Comparison of ENCODE assay signal across 20 cellular contexts in the genomic region with DNA sequence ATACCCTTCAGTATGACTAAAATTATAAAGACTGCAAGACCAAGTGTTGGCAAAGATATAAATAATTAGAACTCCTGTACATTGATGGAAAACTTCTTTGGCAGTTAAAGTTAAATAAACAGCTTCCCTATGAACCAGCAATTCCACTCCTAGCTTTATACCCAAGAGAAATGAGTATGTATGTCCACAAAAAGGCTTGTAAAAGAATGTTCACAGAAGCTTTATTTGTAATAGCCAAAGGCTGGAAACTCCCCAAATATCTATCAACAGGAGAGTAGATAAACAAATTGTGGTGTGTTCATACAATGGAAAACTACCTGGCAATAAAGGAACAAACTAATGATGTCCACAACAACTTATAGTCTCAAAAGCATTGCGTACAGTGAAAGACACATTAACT.
DNase-seq lines count a peak whose midpoint lies in the region; ATAC-seq, FAIRE-seq and TF ChIP-seq lines count a peak whose summit lies in the region.
"Had no signal": no experiment of that assay in that cellular context is flagged by ENCODE, and none has a peak within 500 bp of the region (broad histone marks: within the 10 kb centered on the region; RNA-seq: fewer than 3 reads in every experiment).

No MANE protein-coding gene starts in this region.

- 0 out of 2 replicates have a peak overlapping the region, but pooled peaks have one; percentile 35 for H3K4me2 ChIP-seq in GM23338
- H3K4me2 ChIP-seq: BLaER1 treated with 17β-estradiol and CSF1 and Interleukin-3, amounts not matched to agents 10 nM and 100 nM; SK-N-SH had no signal

- H3K4me1 Mint-ChIP-seq in GM23338 = peaks cover 29% of the 10 kb centered on the region
- H3K4me1 Mint-ChIP-seq in endothelial cell (ENCODE audit: unreplicated experiment) = peaks cover 26% of the 10 kb centered on the region
- H3K4me1 Mint-ChIP-seq in type B pancreatic cell (ENCODE audit: unreplicated experiment) = no peaks in the 10 kb centered on the region

- H3K27ac ChIP-seq in GM23338 (ENCODE audit: low read depth) = no peak overlapping the region
- H3K27ac ChIP-seq in kidney (ENCODE audit: low read depth in 2 of 2, low read length in 2 of 2) = no peak overlapping the region
- no peak overlapping the region for H3K27ac ChIP-seq in effector memory CD4-positive, alpha-beta T cell (ENCODE audit: insufficient read depth, low read length, poor library complexity, severe bottlenecking)
- H3K27ac ChIP-seq: BLaER1 treated with 17β-estradiol and CSF1 and Interleukin-3, amounts not matched to agents 10 nM and 100 nM had no signal

- FAIRE-seq in kidney (lab: Jason Lieb, UNC) = peak; percentile 8
- FAIRE-seq: G401.6 had no signal

- H3K27me3 Mint-ChIP-seq in GM23338 (ENCODE audit: insufficient read depth, low read depth, poor library complexity) (peaks cover 2% of the 10 kb centered on the region), endothelial cell (ENCODE audit: unreplicated experiment) (peaks cover 2% of the 10 kb centered on the region), type B pancreatic cell (no peaks in the 10 kb centered on the region)

- H3K9me3 Mint-ChIP-seq in GM23338 = no peaks in the 10 kb centered on the region
- H3K9me3 Mint-ChIP-seq in endothelial cell (ENCODE audit: unreplicated experiment) = no peaks in the 10 kb centered on the region
- no peaks in the 10 kb centered on the region for H3K9me3 Mint-ChIP-seq in type B pancreatic cell
- H3K9me3 Mint-ChIP-seq: CD8-positive, alpha-beta T cell had no signal

- H3K4me3 Mint-ChIP-seq in GM23338 = no peak overlapping the region
- no peak overlapping the region for H3K4me3 Mint-ChIP-seq in endothelial cell (ENCODE audit: unreplicated experiment)
- no peak overlapping the region for H3K4me3 Mint-ChIP-seq in type B pancreatic cell
- H3K4me3 Mint-ChIP-seq: CD8-positive, alpha-beta T cell had no signal

- no peak overlapping the region for H2AFZ ChIP-seq in GM23338

- no peaks in the 10 kb centered on the region for H3K27me3 ChIP-seq in GM23338 (ENCODE audit: insufficient read depth)
- no peaks in the 10 kb centered on the region for H3K27me3 ChIP-seq in effector memory CD4-positive, alpha-beta T cell (replicated peaks; ENCODE audit: control insufficient read depth, insufficient read depth, low read length, poor library complexity, severe bottlenecking)

- H3K9me3 ChIP-seq in kidney (ENCODE audit: control insufficient read depth in 1 of 2, low read length in 2 of 2) = no peaks in the 10 kb centered on the region
- no peaks in the 10 kb centered on the region for H3K9me3 ChIP-seq in effector memory CD4-positive, alpha-beta T cell (ENCODE audit: control insufficient read depth, low read length)
- H3K9me3 ChIP-seq: BLaER1 treated with 17β-estradiol and CSF1 and Interleukin-3, amounts not matched to agents 10 nM and 100 nM; SK-N-SH had no signal

- H3K79me2 ChIP-seq in GM23338 (replicated peaks; ENCODE audit: insufficient read depth) = no peaks in the 10 kb centered on the region

- H3K36me3 Mint-ChIP-seq in GM23338 (ENCODE audit: low read depth) (no peaks in the 10 kb centered on the region), endothelial cell (ENCODE audit: low read depth, unreplicated experiment) (no peaks in the 10 kb centered on the region), type B pancreatic cell (no peaks in the 10 kb centered on the region)
- H3K36me3 Mint-ChIP-seq: CD8-positive, alpha-beta T cell had no signal

- no peaks in the 10 kb centered on the region for H3F3A ChIP-seq in GM23338 (replicated peaks; ENCODE audit: low read depth)

- H4K20me1 ChIP-seq in GM23338 (replicated peaks; ENCODE audit: insufficient read depth) = no peaks in the 10 kb centered on the region

- H3K9ac ChIP-seq in kidney (ENCODE audit: low read length in 2 of 2) = no peak overlapping the region
- H3K9ac ChIP-seq: BLaER1 treated with 17β-estradiol and CSF1 and Interleukin-3, amounts not matched to agents 10 nM and 100 nM; SK-N-SH had no signal

- DNase-seq in GM23338 (ENCODE audit: low spot score) (no peak), endothelial cell (ENCODE audit: low spot score) (no peak), kidney (no peak), left ventricle myocardium superior (no peak), type B pancreatic cell (ENCODE audit: extremely low spot score, unreplicated experiment) (no peak)
- DNase-seq in effector memory CD4-positive, alpha-beta T cell = no peak
- DNase-seq: CD8-positive, alpha-beta T cell; NCI-H1105; NCI-H146; NCI-H2029; NCI-H2227 treated with DMSO at 0.1 percent for 48 hours; NCI-H510A treated with DMSO at 0.1 percent for 48 hours; NCI-H748 treated with DMSO at 0.1 percent for 48 hours; NK-92 treated with Interleukin-12 subunit alpha and Interleukin-12 subunit beta, amount 100 ng/mL, for 24 hours; SIG-M5; SK-N-SH had no signal

- H3K36me3 ChIP-seq in GM23338 (ENCODE audit: insufficient read depth) (no peaks in the 10 kb centered on the region), kidney (ENCODE audit: control insufficient read depth in 1 of 2, insufficient read depth in 2 of 2, low read length in 2 of 2) (no peaks in the 10 kb centered on the region)
- no peaks in the 10 kb centered on the region for H3K36me3 ChIP-seq in effector memory CD4-positive, alpha-beta T cell (ENCODE audit: control insufficient read depth, insufficient read depth, low read length)
- H3K36me3 ChIP-seq: BLaER1 treated with 17β-estradiol and CSF1 and Interleukin-3, amounts not matched to agents 10 nM and 100 nM had no signal

- intact Hi-C loops in kidney (cut with DNase I) (no loop called here), left ventricle myocardium superior (cut with micrococcal nuclease) (no loop called here)

- ATAC-seq in GM23338 (no peak), left ventricle myocardium superior (no peak), GM21447 (IDR thresholded peaks at IDR 0.05; ENCODE audit: unreplicated experiment) (no peak)
- ATAC-seq: CD8-positive, alpha-beta T cell; Panc1 had no signal

- H3K4me3 ChIP-seq in GM23338 (no peak overlapping the region), kidney (ENCODE audit: low read length in 2 of 2) (no peak overlapping the region)
- no peak overlapping the region for H3K4me3 ChIP-seq in effector memory CD4-positive, alpha-beta T cell (ENCODE audit: insufficient read depth, low read depth, low read length, poor library complexity, severe bottlenecking)
- H3K4me3 ChIP-seq: BLaER1 treated with 17β-estradiol and CSF1 and Interleukin-3, amounts not matched to agents 10 nM and 100 nM had no signal

- H3K9me2 ChIP-seq in GM23338 (ENCODE audit: insufficient read depth) = no peaks in the 10 kb centered on the region
- H3K9me2 ChIP-seq: SK-N-SH had no signal

- no peak for TF ChIP-seq CTCF in GM23338 (conservative IDR thresholded peaks at IDR 0.05; ENCODE audit: low read depth in 2 of 2)
- no peak for TF ChIP-seq CTCF in endothelial cell (IDR thresholded peaks at IDR 0.05; ENCODE audit: unreplicated experiment)
- no peak for TF ChIP-seq CTCF in kidney (IDR thresholded peaks at IDR 0.05; ENCODE audit: borderline replicate concordance, extremely low read depth, insufficient read depth)
- TF ChIP-seq CTCF in type B pancreatic cell (conservative IDR thresholded peaks at IDR 0.05) = no peak

- H3K4me1 ChIP-seq in GM23338 (ENCODE audit: insufficient read depth) = peaks cover 15% of the 10 kb centered on the region; the same call in 1 of the 2 replicates
- no peaks in the 10 kb centered on the region for H3K4me1 ChIP-seq in kidney (ENCODE audit: control insufficient read depth in 1 of 2, insufficient read depth in 1 of 2, low read depth in 1 of 2, low read length in 2 of 2)
- no peaks in the 10 kb centered on the region for H3K4me1 ChIP-seq in effector memory CD4-positive, alpha-beta T cell (ENCODE audit: control insufficient read depth, insufficient read depth, low read length, poor library complexity, severe bottlenecking)
- H3K4me1 ChIP-seq: BLaER1 treated with 17β-estradiol and CSF1 and Interleukin-3, amounts not matched to agents 10 nM and 100 nM had no signal

- H3K27ac Mint-ChIP-seq in GM23338 = no peak overlapping the region
- peak overlapping the region; percentile 5 for H3K27ac Mint-ChIP-seq in endothelial cell (ENCODE audit: unreplicated experiment)
- H3K27ac Mint-ChIP-seq in type B pancreatic cell = no peak overlapping the region
- H3K27ac Mint-ChIP-seq: CD8-positive, alpha-beta T cell had no signal

TF ChIP-seq in GM23338, 12 proteins besides CTCF, POLR2A, EP300 and RAD21 (continues in another document):
- TF ChIP-seq, protein P1, sequence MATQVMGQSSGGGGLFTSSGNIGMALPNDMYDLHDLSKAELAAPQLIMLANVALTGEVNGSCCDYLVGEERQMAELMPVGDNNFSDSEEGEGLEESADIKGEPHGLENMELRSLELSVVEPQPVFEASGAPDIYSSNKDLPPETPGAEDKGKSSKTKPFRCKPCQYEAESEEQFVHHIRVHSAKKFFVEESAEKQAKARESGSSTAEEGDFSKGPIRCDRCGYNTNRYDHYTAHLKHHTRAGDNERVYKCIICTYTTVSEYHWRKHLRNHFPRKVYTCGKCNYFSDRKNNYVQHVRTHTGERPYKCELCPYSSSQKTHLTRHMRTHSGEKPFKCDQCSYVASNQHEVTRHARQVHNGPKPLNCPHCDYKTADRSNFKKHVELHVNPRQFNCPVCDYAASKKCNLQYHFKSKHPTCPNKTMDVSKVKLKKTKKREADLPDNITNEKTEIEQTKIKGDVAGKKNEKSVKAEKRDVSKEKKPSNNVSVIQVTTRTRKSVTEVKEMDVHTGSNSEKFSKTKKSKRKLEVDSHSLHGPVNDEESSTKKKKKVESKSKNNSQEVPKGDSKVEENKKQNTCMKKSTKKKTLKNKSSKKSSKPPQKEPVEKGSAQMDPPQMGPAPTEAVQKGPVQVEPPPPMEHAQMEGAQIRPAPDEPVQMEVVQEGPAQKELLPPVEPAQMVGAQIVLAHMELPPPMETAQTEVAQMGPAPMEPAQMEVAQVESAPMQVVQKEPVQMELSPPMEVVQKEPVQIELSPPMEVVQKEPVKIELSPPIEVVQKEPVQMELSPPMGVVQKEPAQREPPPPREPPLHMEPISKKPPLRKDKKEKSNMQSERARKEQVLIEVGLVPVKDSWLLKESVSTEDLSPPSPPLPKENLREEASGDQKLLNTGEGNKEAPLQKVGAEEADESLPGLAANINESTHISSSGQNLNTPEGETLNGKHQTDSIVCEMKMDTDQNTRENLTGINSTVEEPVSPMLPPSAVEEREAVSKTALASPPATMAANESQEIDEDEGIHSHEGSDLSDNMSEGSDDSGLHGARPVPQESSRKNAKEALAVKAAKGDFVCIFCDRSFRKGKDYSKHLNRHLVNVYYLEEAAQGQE (IDR thresholded peaks at IDR 0.05; ENCODE audit: unreplicated experiment) = no peak
- TF ChIP-seq, protein P2, sequence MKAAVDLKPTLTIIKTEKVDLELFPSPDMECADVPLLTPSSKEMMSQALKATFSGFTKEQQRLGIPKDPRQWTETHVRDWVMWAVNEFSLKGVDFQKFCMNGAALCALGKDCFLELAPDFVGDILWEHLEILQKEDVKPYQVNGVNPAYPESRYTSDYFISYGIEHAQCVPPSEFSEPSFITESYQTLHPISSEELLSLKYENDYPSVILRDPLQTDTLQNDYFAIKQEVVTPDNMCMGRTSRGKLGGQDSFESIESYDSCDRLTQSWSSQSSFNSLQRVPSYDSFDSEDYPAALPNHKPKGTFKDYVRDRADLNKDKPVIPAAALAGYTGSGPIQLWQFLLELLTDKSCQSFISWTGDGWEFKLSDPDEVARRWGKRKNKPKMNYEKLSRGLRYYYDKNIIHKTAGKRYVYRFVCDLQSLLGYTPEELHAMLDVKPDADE (IDR thresholded peaks at IDR 0.05) = no peak
- no peak for TF ChIP-seq NANOG (IDR thresholded peaks at IDR 0.05; ENCODE audit: borderline replicate concordance)
